Comparison of ENCODE assay signal across 9 cellular contexts in genomic region chr19:7292352-7292949, GRCh38. TPM values are rescaled to one million over a fixed set of nuclear protein-coding genes. Genes with fewer than 3 reads are reported as not detected.
DNase-seq lines count a peak whose midpoint lies in the region; ATAC-seq and TF ChIP-seq lines count a peak whose summit lies in the region.
"Had no signal": no experiment of that assay in that cellular context is flagged by ENCODE, and none has a peak within 500 bp of the region (broad histone marks: within the 10 kb centered on the region; RNA-seq: fewer than 3 reads in every experiment).

No MANE protein-coding gene starts in this region.

- no peak for TF ChIP-seq POLR2A in adrenal gland (IDR thresholded peaks at IDR 0.05)
- no peak for TF ChIP-seq POLR2A in upper lobe of left lung (IDR thresholded peaks at IDR 0.05)

- DNase-seq in MCF 10A (ENCODE audit: unreplicated experiment) = no peak
- DNase-seq in mammary epithelial cell = no peak
- peak in 1 of 7 donors; percentile 20 for DNase-seq in adrenal gland
- no peak for DNase-seq in mesothelial cell of epicardium (ENCODE audit: low spot score in 2 of 2, unreplicated experiment in 2 of 2)
- no peak for DNase-seq in upper lobe of left lung
- no peak for DNase-seq in Karpas-422
- no peak for DNase-seq in GM03348 (ENCODE audit: low spot score)
- DNase-seq: NCI-H510A treated with DMSO at 0.1 percent for 48 hours had no signal

- dilution Hi-C loops in mammary epithelial cell (cut with HindIII; ENCODE audit: low sequenced_read_pairs) = no loop called here

- BruUV-seq in MCF 10A (replicated peaks; lab: Mats Ljungman, UMichigan) (no TSS peak), mammary epithelial cell (replicated peaks; lab: Mats Ljungman, UMichigan) (no TSS peak)

- TF ChIP-seq CTCF in MCF 10A (IDR thresholded peaks at IDR 0.05; ENCODE audit: unreplicated experiment) = no peak
- no peak for TF ChIP-seq CTCF in mammary epithelial cell (conservative IDR thresholded peaks at IDR 0.05 in 1 of 2, IDR thresholded peaks at IDR 0.05 in 1 of 2; ENCODE audit: extremely low read depth in 1 of 2, insufficient read depth in 1 of 2, low read depth in 1 of 2, low read length in 2 of 2)
- TF ChIP-seq CTCF in adrenal gland (IDR thresholded peaks at IDR 0.05) = no peak
- TF ChIP-seq CTCF in mesothelial cell of epicardium (IDR thresholded peaks at IDR 0.05; ENCODE audit: unreplicated experiment) = no peak
- TF ChIP-seq CTCF in upper lobe of left lung (IDR thresholded peaks at IDR 0.05) = no peak

- peaks cover 5% of the 10 kb centered on the region for H3K36me3 Mint-ChIP-seq in MCF 10A (ENCODE audit: insufficient read depth, unreplicated experiment)
- peaks cover 3% of the 10 kb centered on the region for H3K36me3 Mint-ChIP-seq in mesothelial cell of epicardium

- H3K27me3 ChIP-seq in mammary epithelial cell (ENCODE audit: insufficient read depth, low read length) (peaks cover 7% of the 10 kb centered on the region), adrenal gland (no peaks in the 10 kb centered on the region), upper lobe of left lung (no peaks in the 10 kb centered on the region), Karpas-422 (ENCODE audit: low read length) (peaks cover 3% of the 10 kb centered on the region; the same call in 1 of the 2 replicates)

- H3K4me1 ChIP-seq in mammary epithelial cell (ENCODE audit: insufficient read depth, low read length) (no peaks in the 10 kb centered on the region), adrenal gland (replicated peaks in 1 of 2) (peaks cover 3 to 41% of the 10 kb centered on the region in 2 donors), upper lobe of left lung (peaks cover 0 to 31% (median 18%) of the 10 kb centered on the region in 4 donors), Karpas-422 (ENCODE audit: low read length) (peaks cover 33% of the 10 kb centered on the region)

- no peak overlapping the region for H3K9ac ChIP-seq in mammary epithelial cell (ENCODE audit: insufficient read depth, low read length)
- no peak overlapping the region for H3K9ac ChIP-seq in Karpas-422 (ENCODE audit: low read length)

- H3K27me3 Mint-ChIP-seq in MCF 10A (ENCODE audit: insufficient read depth, unreplicated experiment) (no peaks in the 10 kb centered on the region), mesothelial cell of epicardium (ENCODE audit: low read depth) (peaks cover 6% of the 10 kb centered on the region)

- no peak for ATAC-seq in upper lobe of left lung (ENCODE audit: low FRiP score in 2 of 2)
- no peak for ATAC-seq in GM18909 (IDR thresholded peaks at IDR 0.05; ENCODE audit: poor library complexity, unreplicated experiment)

- H3K9me2 ChIP-seq in Karpas-422 (replicated peaks; ENCODE audit: insufficient read depth, low read length) = no peaks in the 10 kb centered on the region

- POLR2A ChIA-PET in MCF 10A (lab: Yijun Ruan, JAX) = no interaction called here

- in situ Hi-C loops in mammary epithelial cell (cut with MboI; ENCODE audit: low sequenced_read_pairs in 2 of 2) = loop anchor here (10.0 kb wide), 1 partner anchor 98 kb away; no protein-coding TSS in a partner anchor

- H4K20me1 ChIP-seq in mammary epithelial cell (ENCODE audit: insufficient read depth, low read length) = no peaks in the 10 kb centered on the region
- H4K20me1 ChIP-seq in Karpas-422 (ENCODE audit: insufficient read depth, low read depth, low read length) = 0 out of 2 replicates have a peak, but pooled peaks cover 9% of the 10 kb centered on the region

- H3K4me3 Mint-ChIP-seq in MCF 10A (ENCODE audit: unreplicated experiment) (peak overlapping the region; percentile 79), mesothelial cell of epicardium (peak overlapping the region; percentile 74)

- H3K36me3 ChIP-seq in mammary epithelial cell (ENCODE audit: insufficient read depth, low read length) (no peaks in the 10 kb centered on the region), adrenal gland (replicated peaks in 1 of 2) (no peaks in the 10 kb centered on the region), upper lobe of left lung (no peaks in the 10 kb centered on the region), Karpas-422 (ENCODE audit: insufficient read depth, low read length) (no peaks in the 10 kb centered on the region)

- TF ChIP-seq EP300 in upper lobe of left lung (IDR thresholded peaks at IDR 0.05) = no peak

- H3K4me3 ChIP-seq in mammary epithelial cell (replicated peaks in 1 of 3; ENCODE audit: insufficient read depth in 1 of 3, low read depth in 2 of 3, low read length in 3 of 3) (no peak overlapping the region), adrenal gland (peak overlapping the region in 3 of 4 donors; percentile 13 to 100 (median 61)), upper lobe of left lung (peak overlapping the region in 3 of 4 donors; percentile 85 to 98 (median 95)), Karpas-422 (ENCODE audit: low read length) (no peak overlapping the region)

- H3K27ac Mint-ChIP-seq in MCF 10A (ENCODE audit: low read depth, unreplicated experiment) = peak overlapping the region; percentile 27
- no peak overlapping the region for H3K27ac Mint-ChIP-seq in mesothelial cell of epicardium

- intact Hi-C loops in MCF 10A (cut with micrococcal nuclease) = loop anchor here (5.0 kb wide), 1 partner anchor 145 kb away; no protein-coding TSS in a partner anchor
- intact Hi-C loops in mammary epithelial cell (cut with micrococcal nuclease) = no loop called here
- intact Hi-C loops in adrenal gland (cut with DNase I) = loop anchor here in 1 of 2 donors (5.0 kb wide), 1 partner anchor 95 kb away; no protein-coding TSS in a partner anchor

- H3K4me2 ChIP-seq in mammary epithelial cell (ENCODE audit: insufficient read depth, low read depth, low read length) (no peak overlapping the region), Karpas-422 (ENCODE audit: low read depth, low read length, poor library complexity, severe bottlenecking) (no peak overlapping the region)

- H3K79me2 ChIP-seq in mammary epithelial cell (ENCODE audit: insufficient read depth, low read length) (no peaks in the 10 kb centered on the region), Karpas-422 (ENCODE audit: low read length) (no peaks in the 10 kb centered on the region)

- H3K9me3 ChIP-seq in mammary epithelial cell (replicated peaks; ENCODE audit: insufficient read depth, low read length) (no peaks in the 10 kb centered on the region), adrenal gland (replicated peaks in 1 of 3) (no peaks in the 10 kb centered on the region), upper lobe of left lung (no peaks in the 10 kb centered on the region), Karpas-422 (ENCODE audit: low read length) (no peaks in the 10 kb centered on the region)

- no peaks in the 10 kb centered on the region for H3K9me3 Mint-ChIP-seq in MCF 10A (ENCODE audit: unreplicated experiment)
- H3K9me3 Mint-ChIP-seq in mesothelial cell of epicardium = no peaks in the 10 kb centered on the region

- WGBS in mammary epithelial cell (ENCODE audit: low coverage, missing lambda C conversion rate) = 68% methylated on average over 8 of the region's 12 CpGs
- WGBS in adrenal gland, 4 donors = 46 to 53% (median 52%) methylated on average over 12 of the region's 12 CpGs
- WGBS in upper lobe of left lung, 2 donors = 61 to 71% methylated on average over 11 to 12 of the region's 12 CpGs

- H2AFZ ChIP-seq in mammary epithelial cell (ENCODE audit: low read depth, low read length) (no peak overlapping the region), Karpas-422 (ENCODE audit: low read length) (no peak overlapping the region)

- CTCF ChIA-PET in MCF 10A (lab: Yijun Ruan, JAX) = interaction anchor here (0.7 kb wide), 1 partner anchor 465 kb away, joined by 3 read pairs; no protein-coding TSS in a partner anchor
- CTCF ChIA-PET in mammary epithelial cell (lab: Charles Lee; ENCODE audit: low non-redundant PET) = no interaction called here

- H3K27ac ChIP-seq in mammary epithelial cell (ENCODE audit: insufficient read depth, low read depth, low read length) = no peak overlapping the region
- peak overlapping the region; percentile 19 to 95 (median 92) for H3K27ac ChIP-seq in adrenal gland
- peak overlapping the region in 2 of 4 donors; percentile 88 to 89 for H3K27ac ChIP-seq in upper lobe of left lung
- no peak overlapping the region for H3K27ac ChIP-seq in Karpas-422 (ENCODE audit: low read length)

- peaks cover 6% of the 10 kb centered on the region for H3K4me1 Mint-ChIP-seq in MCF 10A (ENCODE audit: insufficient read depth, unreplicated experiment)
- peaks cover 23% of the 10 kb centered on the region for H3K4me1 Mint-ChIP-seq in mesothelial cell of epicardium

RNA-seq across cellular contexts. Expression of gene INSR, which starts 1.8 kb away (rescaled TPM):
- total RNA-seq in MCF 10A (2022) (8.8 and 11.8 TPM in 2 replicates), mammary epithelial cell (10 to 100 TPM in 1 of 2 donors, 1 to 10 TPM in 1; 9.3 to 20.7 TPM), adrenal gland (100 to 1,000 TPM in 6 of 8 donors, 10 to 100 TPM in 2; 83.9 to 327 (median 120) TPM), mesothelial cell of epicardium (42.3 to 46.5 TPM (median 44.7 TPM) in 3 replicates), upper lobe of left lung (100 to 1,000 TPM in 1 of 6 donors, 10 to 100 TPM in 5; 32.4 to 142 (median 49.9) TPM)
- polyA plus RNA-seq in mammary epithelial cell (1.2 TPM), adrenal gland (10 to 100 TPM; 19.0 to 59.4 (median 42.1) TPM)
- 3.6 TPM for polyA minus RNA-seq in mammary epithelial cell
- total RNA-seq in Karpas-422 (2014; rRNA removed; shearing (Covaris generic); ENCODE audit: low replicate concordance) = 0.04 TPM in 1 of 2 replicates, not detected in the other

RNA-seq across cellular contexts. Expression of gene ARHGEF18, which starts 56.3 kb away (rescaled TPM):
- total RNA-seq in MCF 10A (2022) (31.5 and 34.6 TPM in 2 replicates), mammary epithelial cell (10 to 100 TPM; 36.0 to 50.2 TPM), adrenal gland (10 to 100 TPM; 27.4 to 52.3 (median 37.4) TPM), mesothelial cell of epicardium (45.3 to 50.3 TPM (median 47.8 TPM) in 3 replicates), upper lobe of left lung (100 to 1,000 TPM in 1 of 6 donors, 10 to 100 TPM in 5; 56.1 to 106 (median 66.0) TPM)
- polyA plus RNA-seq in mammary epithelial cell (10.1 TPM), adrenal gland (10 to 100 TPM in 2 of 3 donors, 1 to 10 TPM in 1; 5.9 to 20.4 (median 12.5) TPM)
- 12.3 TPM for polyA minus RNA-seq in mammary epithelial cell
- total RNA-seq in Karpas-422 (2014; rRNA removed; shearing (Covaris generic); ENCODE audit: low replicate concordance) = 9.4 and 21.8 TPM in 2 replicates

Comparison
In these comparisons a context has a peak if more than half of its experiments do, and no peak if none do; other contexts are left out.
1. H3K27ac ChIP-seq: peak in adrenal gland (5 of 5); none in mammary epithelial cell (single experiment) and Karpas-422 (single experiment).
2. H3K4me3 ChIP-seq: peak in adrenal gland (3 of 4) and upper lobe of left lung (3 of 4); none in mammary epithelial cell (0 of 3) and Karpas-422 (single experiment).